In genomic region chr2:71183306-71183920, GRCh38 we compare ENCODE assay signal across 8 cellular contexts. TPM values are rescaled to one million over a fixed set of nuclear protein-coding genes. Genes with fewer than 3 reads are reported as not detected.
DNase-seq lines count a peak whose midpoint lies in the region; ATAC-seq and TF ChIP-seq lines count a peak whose summit lies in the region.
"Not testable (repeated sequence)": the region's sequence is repeated elsewhere in the genome, so short reads cannot be mapped to it uniquely, and the experiment has no call there.

No MANE protein-coding gene starts in this region.

- TF ChIP-seq CTCF in NB4 (IDR thresholded peaks at IDR 0.05; ENCODE audit: low read depth, low read length), result not testable (repeated sequence)

- not testable (repeated sequence) for H3K9me3 Mint-ChIP-seq in T-cell; dendritic cell treated with granulocyte-macrophage colony-stimulating factor and Interleukin-4, amounts not matched to agents 40 ng/mL and 50 ng/mL, for 4 days; naive thymus-derived CD4-positive, alpha-beta T cell; stimulated activated naive B cell treated with anti-CD40 and anti-IgM and Interleukin-4, amounts not matched to agents 10 μg/mL and 1 μg/mL and 100 μg/mL, for 72 hours

- H3K4me3 Mint-ChIP-seq in T-cell; stimulated activated naive B cell treated with anti-CD40 and anti-IgM and Interleukin-4, amounts not matched to agents 10 μg/mL and 1 μg/mL and 100 μg/mL, for 72 hours: not testable (repeated sequence)
- peak overlapping the region; percentile 42 for H3K4me3 Mint-ChIP-seq in dendritic cell treated with granulocyte-macrophage colony-stimulating factor and Interleukin-4, amounts not matched to agents 40 ng/mL and 50 ng/mL, for 4 days
- H3K4me3 Mint-ChIP-seq in naive thymus-derived CD4-positive, alpha-beta T cell, result peak overlapping the region in 2 of 10 donors; percentile 4

- H3K36me3 Mint-ChIP-seq in T-cell; dendritic cell treated with granulocyte-macrophage colony-stimulating factor and Interleukin-4, amounts not matched to agents 40 ng/mL and 50 ng/mL, for 4 days (ENCODE audit: low read depth); naive thymus-derived CD4-positive, alpha-beta T cell; stimulated activated naive B cell treated with anti-CD40 and anti-IgM and Interleukin-4, amounts not matched to agents 10 μg/mL and 1 μg/mL and 100 μg/mL, for 72 hours: not testable (repeated sequence)

- CTCF ChIA-PET in T-cell (lab: Charles Lee), result not testable (repeated sequence)
- CTCF ChIA-PET in naive thymus-derived CD4-positive, alpha-beta T cell (lab: Charles Lee), result interaction anchor here (0.7 kb wide), 1 partner anchor 116 kb away, joined by 3 read pairs; no protein-coding TSS in a partner anchor

- not testable (repeated sequence) for H3K4me3 ChIP-seq in BLaER1 treated with 17β-estradiol and CSF1 and Interleukin-3, amounts not matched to agents 10 nM and 100 nM; GM23248; NB4 (ENCODE audit: low read depth, low read length); naive thymus-derived CD4-positive, alpha-beta T cell (ENCODE audit: low read length)

- peak overlapping the region; percentile 63 for H2AFZ ChIP-seq in GM23248

- H3K9me2 ChIP-seq in GM23248 (ENCODE audit: insufficient read depth), result not testable (repeated sequence)

- H3K27ac ChIP-seq in BLaER1 treated with 17β-estradiol and CSF1 and Interleukin-3, amounts not matched to agents 10 nM and 100 nM, result peak overlapping the region in 3 of 11 experiments; percentile 15 to 41 (median 25); a peak in 2 of 22 replicates
- H3K27ac ChIP-seq in GM23248; naive thymus-derived CD4-positive, alpha-beta T cell (ENCODE audit: low read depth, low read length): not testable (repeated sequence)

- not testable (repeated sequence) for DNase-seq in GM23248; T-cell; left lobe of liver (ENCODE audit: low spot score); stimulated activated naive B cell treated with anti-CD40 and anti-IgM and Interleukin-4, amounts not matched to agents 10 μg/mL and 1 μg/mL and 100 μg/mL, for 72 hours
- peak; percentile 55 for DNase-seq in NB4 (ENCODE audit: low read depth)
- DNase-seq in naive thymus-derived CD4-positive, alpha-beta T cell, result peak in 1 of 9 donors; percentile 1

- not testable (repeated sequence) for H3K36me3 ChIP-seq in BLaER1 treated with 17β-estradiol and CSF1 and Interleukin-3, amounts not matched to agents 10 nM and 100 nM; GM23248 (ENCODE audit: low read depth); naive thymus-derived CD4-positive, alpha-beta T cell (ENCODE audit: control insufficient read depth in 2 of 3, insufficient read depth in 3 of 3, low read length in 3 of 3)

- 28 to 31% methylated on average over 2 of the region's 5 CpGs for WGBS in GM23248 (ENCODE audit: low coverage in 1 of 2, low lambda C conversion rate in 2 of 2, missing lambda C conversion rate in 2 of 2), 2 experiments

- H3K79me2 ChIP-seq in GM23248 (ENCODE audit: insufficient read depth), result not testable (repeated sequence)

- H3F3A ChIP-seq in GM23248 (ENCODE audit: insufficient read depth), result not testable (repeated sequence)

- peaks cover 0 to 16% (median 5%) of the 10 kb centered on the region in 10 experiments; a peak in 9 of 20 replicates for H3K4me1 ChIP-seq in BLaER1 treated with 17β-estradiol and CSF1 and Interleukin-3, amounts not matched to agents 10 nM and 100 nM
- H3K4me1 ChIP-seq in GM23248 (ENCODE audit: insufficient read depth), result peaks cover 13% of the 10 kb centered on the region
- not testable (repeated sequence) for H3K4me1 ChIP-seq in naive thymus-derived CD4-positive, alpha-beta T cell (ENCODE audit: control insufficient read depth in 2 of 2, insufficient read depth in 2 of 2, low read length in 2 of 2)

- H3K4me1 Mint-ChIP-seq in T-cell; dendritic cell treated with granulocyte-macrophage colony-stimulating factor and Interleukin-4, amounts not matched to agents 40 ng/mL and 50 ng/mL, for 4 days (ENCODE audit: low read depth); naive thymus-derived CD4-positive, alpha-beta T cell; stimulated activated naive B cell treated with anti-CD40 and anti-IgM and Interleukin-4, amounts not matched to agents 10 μg/mL and 1 μg/mL and 100 μg/mL, for 72 hours: not testable (repeated sequence)

- H3K9me3 ChIP-seq in BLaER1 treated with 17β-estradiol and CSF1 and Interleukin-3, amounts not matched to agents 10 nM and 100 nM (replicated peaks in 1 of 11); GM23248 (ENCODE audit: low read depth); naive thymus-derived CD4-positive, alpha-beta T cell (ENCODE audit: control insufficient read depth in 2 of 3, low read length in 3 of 3): not testable (repeated sequence)

- H3K27me3 ChIP-seq in BLaER1 treated with 17β-estradiol and CSF1 and Interleukin-3, amounts not matched to agents 10 nM and 100 nM; GM23248 (replicated peaks; ENCODE audit: insufficient read depth); naive thymus-derived CD4-positive, alpha-beta T cell (ENCODE audit: control insufficient read depth in 2 of 2, insufficient read depth in 2 of 2, low read length in 2 of 2): not testable (repeated sequence)

- H4K20me1 ChIP-seq in BLaER1 treated with 17β-estradiol and CSF1 and Interleukin-3, amounts not matched to agents 10 nM and 100 nM; GM23248 (ENCODE audit: insufficient read depth): not testable (repeated sequence)

- intact Hi-C loops in dendritic cell treated with granulocyte-macrophage colony-stimulating factor and Interleukin-4, amounts not matched to agents 40 ng/mL and 50 ng/mL, for 4 days (cut with micrococcal nuclease); naive thymus-derived CD4-positive, alpha-beta T cell (cut with micrococcal nuclease): not testable (repeated sequence)

- not testable (repeated sequence) for H3K9ac ChIP-seq in BLaER1 treated with 17β-estradiol and CSF1 and Interleukin-3, amounts not matched to agents 10 nM and 100 nM; GM23248

- in situ Hi-C loops in GM23248 (cut with MboI), result not testable (repeated sequence)

- H3K4me2 ChIP-seq in BLaER1 treated with 17β-estradiol and CSF1 and Interleukin-3, amounts not matched to agents 10 nM and 100 nM, result peak overlapping the region in 6 of 11 experiments; percentile 18 to 69 (median 31); a peak in 8 of 22 replicates
- not testable (repeated sequence) for H3K4me2 ChIP-seq in GM23248 (ENCODE audit: unreplicated experiment)

- not testable (repeated sequence) for H3K27ac Mint-ChIP-seq in T-cell; stimulated activated naive B cell treated with anti-CD40 and anti-IgM and Interleukin-4, amounts not matched to agents 10 μg/mL and 1 μg/mL and 100 μg/mL, for 72 hours
- peak overlapping the region; percentile 83 for H3K27ac Mint-ChIP-seq in dendritic cell treated with granulocyte-macrophage colony-stimulating factor and Interleukin-4, amounts not matched to agents 40 ng/mL and 50 ng/mL, for 4 days
- H3K27ac Mint-ChIP-seq in naive thymus-derived CD4-positive, alpha-beta T cell, result peak overlapping the region in 1 of 9 donors; percentile 11

- ATAC-seq in T-cell (replicated peaks in 1 of 4) (peak in 3 of 4 experiments; percentile 50 to 69 (median 63)), left lobe of liver (peak; percentile 24)
- peak; percentile 68 for ATAC-seq in naive thymus-derived CD4-positive, alpha-beta T cell
- ATAC-seq in stimulated activated naive B cell treated with anti-CD40 and anti-IgM and Interleukin-4, amounts not matched to agents 10 μg/mL and 1 μg/mL and 100 μg/mL, for 72 hours (replicated peaks), result peak; percentile 42 to 59

- TF ChIP-seq POLR2A in NB4 (IDR thresholded peaks at IDR 0.05; ENCODE audit: extremely low read depth, insufficient read length), result not testable (repeated sequence)

- POLR2A ChIA-PET in T-cell (lab: Charles Lee); naive thymus-derived CD4-positive, alpha-beta T cell (lab: Charles Lee): not testable (repeated sequence)

- H3K27me3 Mint-ChIP-seq in T-cell; dendritic cell treated with granulocyte-macrophage colony-stimulating factor and Interleukin-4, amounts not matched to agents 40 ng/mL and 50 ng/mL, for 4 days; naive thymus-derived CD4-positive, alpha-beta T cell; stimulated activated naive B cell treated with anti-CD40 and anti-IgM and Interleukin-4, amounts not matched to agents 10 μg/mL and 1 μg/mL and 100 μg/mL, for 72 hours: not testable (repeated sequence)

RNA-seq across cellular contexts. Expression of gene PAIP2B, which starts 43.5 kb away (rescaled TPM):
- under 0.01 TPM in 2 replicates for total RNA-seq in GM23248 (2014; rRNA removed; shearing (Covaris generic))
- 0.10 and 0.11 TPM in 2 replicates for polyA plus RNA-seq in GM23248 (2016; fragmentation: Nextera tagmentation; extraction: Ambion mirVana)
- total RNA-seq in T-cell (10 to 100 TPM in 1 of 5 donors, 1 to 10 TPM in 4; 4.8 to 10.1 (median 8.4) TPM), left lobe of liver (26.8 TPM)
- 10 to 100 TPM in 2 of 5 experiments, 1 to 10 TPM in 3; 1.3 to 14.1 (median 5.0) TPM for total RNA-seq in naive thymus-derived CD4-positive, alpha-beta T cell
- 1 to 10 TPM; 2.0 to 2.8 TPM for polyA plus RNA-seq in naive thymus-derived CD4-positive, alpha-beta T cell

RNA-seq across cellular contexts. Expression of gene MPHOSPH10, which starts 53.0 kb away (rescaled TPM):
- total RNA-seq in GM23248 (2014; rRNA removed; shearing (Covaris generic)), result 18.8 and 18.9 TPM in 2 replicates
- 26.4 and 26.6 TPM in 2 replicates for polyA plus RNA-seq in GM23248 (2016; fragmentation: Nextera tagmentation; extraction: Ambion mirVana)
- total RNA-seq in T-cell (10 to 100 TPM; 34.8 to 49.6 (median 39.9) TPM), left lobe of liver (12.5 TPM)
- 10 to 100 TPM; 28.2 to 58.9 (median 43.8) TPM for total RNA-seq in naive thymus-derived CD4-positive, alpha-beta T cell
- polyA plus RNA-seq in naive thymus-derived CD4-positive, alpha-beta T cell, result 10 to 100 TPM; 24.4 to 34.5 TPM

RNA-seq across cellular contexts. Expression of gene MCEE, which starts 53.4 kb away (rescaled TPM):
- total RNA-seq in GM23248 (2014; rRNA removed; shearing (Covaris generic)), result 16.5 and 21.1 TPM in 2 replicates
- 30.6 and 33.3 TPM in 2 replicates for polyA plus RNA-seq in GM23248 (2016; fragmentation: Nextera tagmentation; extraction: Ambion mirVana)
- total RNA-seq in T-cell (10 to 100 TPM; 13.7 to 22.4 (median 19.5) TPM), left lobe of liver (33.4 TPM)
- total RNA-seq in naive thymus-derived CD4-positive, alpha-beta T cell, result 10 to 100 TPM; 11.6 to 27.9 (median 16.4) TPM
- 10 to 100 TPM; 18.9 to 38.0 TPM for polyA plus RNA-seq in naive thymus-derived CD4-positive, alpha-beta T cell
